8 cellular contexts compared by ENCODE assay signal in the genomic region with DNA sequence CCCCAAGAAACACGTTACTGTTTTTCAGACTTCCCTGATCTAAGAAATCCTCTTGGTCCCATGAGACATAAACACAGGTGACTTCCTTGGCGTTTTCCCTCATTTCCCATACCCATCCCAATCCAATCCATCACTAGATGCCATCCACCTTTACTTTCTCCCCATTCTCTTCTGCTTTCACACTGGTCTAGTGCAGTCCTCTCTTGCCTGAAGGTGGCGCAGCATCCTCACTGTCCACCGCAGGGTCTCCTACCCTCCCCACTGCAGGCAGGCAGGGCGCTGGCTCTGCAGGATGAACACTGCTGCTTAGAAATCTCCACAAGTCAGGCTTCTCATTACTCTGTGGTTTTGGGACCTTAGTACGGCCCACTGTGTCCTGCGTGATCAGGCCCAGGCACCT. TPM values are rescaled to one million over a fixed set of nuclear protein-coding genes. Genes with fewer than 3 reads are reported as not detected.
DNase-seq lines count a peak whose midpoint lies in the region; ATAC-seq, FAIRE-seq and TF ChIP-seq lines count a peak whose summit lies in the region.

No MANE protein-coding gene starts in this region.

- no peak overlapping the region for H3K27ac ChIP-seq in hepatocyte
- H3K27ac ChIP-seq in PC-9: no peak overlapping the region

- H3K79me2 ChIP-seq in hepatocyte (peaks cover 100% of the 10 kb centered on the region), PC-9 (ENCODE audit: low read depth) (peaks cover 96% of the 10 kb centered on the region)

- H3K9me3 ChIP-seq in hepatocyte (ENCODE audit: low read depth): no peaks in the 10 kb centered on the region
- H3K9me3 ChIP-seq in PC-9 (ENCODE audit: insufficient read depth, low read depth): no peaks in the 10 kb centered on the region

- POLR2A ChIA-PET in PC-9 (lab: Charles Lee; ENCODE audit: unreplicated experiment): interaction anchor here (0.5 kb wide), 1 partner anchor 1148 kb away, joined by 5 read pairs; no protein-coding TSS in a partner anchor

- no peak overlapping the region for H2AFZ ChIP-seq in hepatocyte
- no peak overlapping the region for H2AFZ ChIP-seq in PC-9

- no peaks in the 10 kb centered on the region for H3K9me3 Mint-ChIP-seq in activated naive CD4-positive, alpha-beta T cell treated with anti-CD3 and anti-CD28 coated beads, Interleukin-2, amount 50 U/mL, for 72 hours

- peak; percentile 19 to 27 for ATAC-seq in activated naive CD4-positive, alpha-beta T cell treated with anti-CD3 and anti-CD28 coated beads, Interleukin-2, amount 50 U/mL, for 72 hours
- ATAC-seq in HG02642 (IDR thresholded peaks at IDR 0.05; ENCODE audit: poor library complexity, unreplicated experiment) (no peak), GM21717 (IDR thresholded peaks at IDR 0.05; ENCODE audit: unreplicated experiment) (no peak)

- TF ChIP-seq CTCF in D721Med (IDR thresholded peaks at IDR 0.05; ENCODE audit: insufficient read depth, missing control alignments) (peak; percentile 55), hepatocyte (IDR thresholded peaks at IDR 0.05; ENCODE audit: poor library complexity) (peak; percentile 36), PC-9 (conservative IDR thresholded peaks at IDR 0.05) (no peak)

- no peak overlapping the region for H3K4me2 ChIP-seq in hepatocyte
- no peak overlapping the region for H3K4me2 ChIP-seq in PC-9

- peaks cover 56% of the 10 kb centered on the region for H3F3A ChIP-seq in PC-9 (ENCODE audit: insufficient read depth, low read depth)

- no peaks in the 10 kb centered on the region for H3K9me2 ChIP-seq in hepatocyte (replicated peaks; ENCODE audit: insufficient read depth)
- H3K9me2 ChIP-seq in PC-9 (ENCODE audit: insufficient read depth): no peaks in the 10 kb centered on the region

- WGBS in hepatocyte (ENCODE audit: low lambda C conversion rate, missing lambda C conversion rate): 76% methylated on average over 7 of the region's 7 CpGs

- H3K27ac Mint-ChIP-seq in activated naive CD4-positive, alpha-beta T cell treated with anti-CD3 and anti-CD28 coated beads, Interleukin-2, amount 50 U/mL, for 72 hours: peak overlapping the region; percentile 1 to 66

- CTCF ChIA-PET in PC-9 (lab: Charles Lee): no interaction called here

- no TSS peak for BruUV-seq in PC-9 (replicated peaks; lab: Mats Ljungman, UMichigan)

- H3K4me1 ChIP-seq in hepatocyte (ENCODE audit: insufficient read depth): peaks cover 34% of the 10 kb centered on the region
- peaks cover 36% of the 10 kb centered on the region for H3K4me1 ChIP-seq in PC-9 (replicated peaks; ENCODE audit: insufficient read depth)

- intact Hi-C loops in PC-9 (cut with micrococcal nuclease; ENCODE audit: unreplicated experiment): no loop called here

- H4K20me1 ChIP-seq in hepatocyte (ENCODE audit: insufficient read depth, poor library complexity, severe bottlenecking) (peaks cover 98% of the 10 kb centered on the region), PC-9 (ENCODE audit: insufficient read depth) (peaks cover 92% of the 10 kb centered on the region)

- no peak for FAIRE-seq in D721Med (lab: Jason Lieb, UNC)

- H3K27me3 ChIP-seq in hepatocyte (no peaks in the 10 kb centered on the region), PC-9 (ENCODE audit: insufficient read depth, low read depth) (no peaks in the 10 kb centered on the region)

- H3K36me3 Mint-ChIP-seq in activated naive CD4-positive, alpha-beta T cell treated with anti-CD3 and anti-CD28 coated beads, Interleukin-2, amount 50 U/mL, for 72 hours: peaks cover 0 to 15% of the 10 kb centered on the region in 2 donors

- H3K36me3 ChIP-seq in hepatocyte (replicated peaks; ENCODE audit: insufficient read depth, low read depth): no peaks in the 10 kb centered on the region
- H3K36me3 ChIP-seq in PC-9 (ENCODE audit: low read depth): 0 out of 2 replicates have a peak, but pooled peaks cover 5% of the 10 kb centered on the region

- H3K4me3 ChIP-seq in hepatocyte (no peak overlapping the region), PC-9 (no peak overlapping the region)

- DNase-seq in D721Med (ENCODE audit: insufficient read length, low spot score): no peak
- DNase-seq in NOMO-1 treated with DMSO at 0.1 percent for 48 hours (lab: John Stamatoyannopoulos, UW; ENCODE audit: unreplicated experiment): peak; percentile 63
- DNase-seq in activated naive CD4-positive, alpha-beta T cell treated with anti-CD3 and anti-CD28 coated beads, Interleukin-2, amount 50 U/mL, for 72 hours (ENCODE audit: low spot score in 2 of 2): peak in 1 of 2 donors; percentile 62
- DNase-seq in hepatocyte (ENCODE audit: low spot score): peak; percentile 39
- peak; percentile 47 to 58 for DNase-seq in stimulated activated CD4-positive, alpha-beta T cell treated with anti-CD3 and anti-CD28 coated beads, Interleukin-4, amount 100 ng/mL, for 4 hours
- DNase-seq in PC-9: no peak

RNA-seq across cellular contexts. Expression of gene RAB7A, which starts 58.2 kb away (rescaled TPM):
- 100 to 1,000 TPM; 283 to 314 TPM for total RNA-seq in activated naive CD4-positive, alpha-beta T cell treated with anti-CD3 and anti-CD28 coated beads, Interleukin-2, amount 50 U/mL, for 72 hours
- total RNA-seq in hepatocyte (108 and 151 TPM in 2 replicates), PC-9 (2021) (197 and 319 TPM in 2 replicates)
- polyA plus RNA-seq in hepatocyte: 249 and 269 TPM in 2 replicates

Comparison
In these comparisons a context has a peak if more than half of its experiments do, and no peak if none do; other contexts are left out.
1. DNase-seq: peak in NOMO-1 treated with DMSO at 0.1 percent for 48 hours (single experiment), hepatocyte (single experiment) and stimulated activated CD4-positive, alpha-beta T cell treated with anti-CD3 and anti-CD28 coated beads, Interleukin-4, amount 100 ng/mL, for 4 hours (2 of 2); none in D721Med (single experiment) and PC-9 (0 of 2).
2. ATAC-seq: peak in activated naive CD4-positive, alpha-beta T cell treated with anti-CD3 and anti-CD28 coated beads, Interleukin-2, amount 50 U/mL, for 72 hours (2 of 2); none in HG02642 (single experiment) and GM21717 (single experiment).